9 cellular contexts compared by ENCODE assay signal in genomic region chr16:65120811-65121721, GRCh38. TPM values are rescaled to one million over a fixed set of nuclear protein-coding genes. Genes with fewer than 3 reads are reported as not detected.
A peak's percentile ranks its signal among the peaks of the same experiment; 100 is the strongest.
DNase-seq lines count a peak whose midpoint lies in the region; ATAC-seq and TF ChIP-seq lines count a peak whose summit lies in the region.
"Had no signal": no experiment of that assay in that cellular context is flagged by ENCODE, and none has a peak within 500 bp of the region (broad histone marks: within the 10 kb centered on the region; RNA-seq: fewer than 3 reads in every experiment).

No MANE protein-coding gene starts in this region.

- peaks cover 0 to 14% (median 0%) of the 10 kb centered on the region in 11 experiments; a peak in 3 of 22 replicates for H4K20me1 ChIP-seq in BLaER1 treated with 17β-estradiol and CSF1 and Interleukin-3, amounts not matched to agents 10 nM and 100 nM

- TF ChIP-seq CTCF in WERI-Rb-1 (IDR thresholded peaks at IDR 0.05; ENCODE audit: low read depth, low read length): no peak
- no peak for TF ChIP-seq CTCF in left ventricle myocardium inferior (IDR thresholded peaks at IDR 0.05; ENCODE audit: borderline replicate concordance)

- H3K27ac ChIP-seq in BLaER1 treated with 17β-estradiol and CSF1 and Interleukin-3, amounts not matched to agents 10 nM and 100 nM: peak overlapping the region in 5 of 11 experiments; percentile 3 to 36 (median 21); a peak in 6 of 22 replicates
- H3K27ac ChIP-seq in WERI-Rb-1 (no peak overlapping the region), left ventricle myocardium inferior (replicated peaks) (peak overlapping the region; percentile 86)

- ATAC-seq in HG02973 (IDR thresholded peaks at IDR 0.05; ENCODE audit: unreplicated experiment): no peak
- no peak for ATAC-seq in GM21529 (IDR thresholded peaks at IDR 0.05; ENCODE audit: unreplicated experiment)

- intact Hi-C loops in left ventricle myocardium inferior (cut with micrococcal nuclease) (loop anchor here (10.0 kb wide), 1 partner anchor 194 kb away; no protein-coding TSS in a partner anchor), posterior cingulate gyrus (cut with DNase I) (loop anchor here (5.0 kb wide), 1 partner anchor 1151 kb away; no protein-coding TSS in a partner anchor)

- H3K9me3 ChIP-seq in BLaER1 treated with 17β-estradiol and CSF1 and Interleukin-3, amounts not matched to agents 10 nM and 100 nM (replicated peaks in 1 of 11): peaks cover 21 to 38% (median 25%) of the 10 kb centered on the region in 11 experiments
- H3K9me3 ChIP-seq in WERI-Rb-1 (ENCODE audit: severe bottlenecking) (no peaks in the 10 kb centered on the region), left ventricle myocardium inferior (replicated peaks) (no peaks in the 10 kb centered on the region)

- peaks cover 68 to 81% (median 80%) of the 10 kb centered on the region in 11 experiments for H3K27me3 ChIP-seq in BLaER1 treated with 17β-estradiol and CSF1 and Interleukin-3, amounts not matched to agents 10 nM and 100 nM
- H3K27me3 ChIP-seq in WERI-Rb-1 (ENCODE audit: insufficient read depth, low read depth, severe bottlenecking) (peaks cover 34% of the 10 kb centered on the region), left ventricle myocardium inferior (ENCODE audit: low read depth) (peaks cover 56% of the 10 kb centered on the region)

- peak overlapping the region; percentile 50 to 68 (median 59) for H3K4me3 ChIP-seq in BLaER1 treated with 17β-estradiol and CSF1 and Interleukin-3, amounts not matched to agents 10 nM and 100 nM
- H3K4me3 ChIP-seq in WERI-Rb-1 (ENCODE audit: low read depth, low read length) (peak overlapping the region; percentile 50), left ventricle myocardium inferior (peak overlapping the region; percentile 77)

- peak overlapping the region; percentile 72 to 96 (median 81) for H3K4me2 ChIP-seq in BLaER1 treated with 17β-estradiol and CSF1 and Interleukin-3, amounts not matched to agents 10 nM and 100 nM

- H3K4me1 ChIP-seq in BLaER1 treated with 17β-estradiol and CSF1 and Interleukin-3, amounts not matched to agents 10 nM and 100 nM: peaks cover 7 to 34% (median 12%) of the 10 kb centered on the region in 10 experiments; a peak in 13 of 20 replicates
- H3K4me1 ChIP-seq in left ventricle myocardium inferior: peaks cover 43% of the 10 kb centered on the region

- peak overlapping the region in 10 of 11 experiments; percentile 10 to 64 (median 53); a peak in 16 of 22 replicates for H3K9ac ChIP-seq in BLaER1 treated with 17β-estradiol and CSF1 and Interleukin-3, amounts not matched to agents 10 nM and 100 nM

- no peaks in the 10 kb centered on the region for H3K36me3 ChIP-seq in BLaER1 treated with 17β-estradiol and CSF1 and Interleukin-3, amounts not matched to agents 10 nM and 100 nM
- H3K36me3 ChIP-seq in WERI-Rb-1: no peaks in the 10 kb centered on the region
- H3K36me3 ChIP-seq in left ventricle myocardium inferior: no peaks in the 10 kb centered on the region

- DNase-seq in WERI-Rb-1 (peak; percentile 26), left ventricle myocardium inferior (peak; percentile 20), posterior cingulate gyrus (peak in 9 of 10 donors; percentile 17 to 86 (median 31)), NCI-H1694 (lab: John Stamatoyannopoulos, UW) (no peak)
- no peak for DNase-seq in stimulated activated CD4-positive, alpha-beta T cell treated with anti-CD3 and anti-CD28 coated beads, Interleukin-2, amount 100 ng/mL, for 24 hours

RNA-seq across cellular contexts. Expression of gene CDH11, which starts 0.8 kb away (rescaled TPM):
- total RNA-seq in left ventricle myocardium inferior: 20.9 TPM
- total RNA-seq: T-helper 1 cell treated with Interleukin-12 subunit alpha and Interleukin-12 subunit beta and Interleukin-4 antibody, amounts not matched to agents 30 ng/mL and 1 ng/mL, for 36 hours had no signal

Comparison
In these comparisons a context has a peak if more than half of its experiments do, and no peak if none do; other contexts are left out.
1. DNase-seq: peak in WERI-Rb-1 (single experiment), left ventricle myocardium inferior (single experiment) and posterior cingulate gyrus (9 of 10); none in stimulated activated CD4-positive, alpha-beta T cell treated with anti-CD3 and anti-CD28 coated beads, Interleukin-2, amount 100 ng/mL, for 24 hours (0 of 2) and NCI-H1694 (single experiment).
2. Peak in every context shown above with its lines, with median percentiles within 50 percentile points of each other: H3K4me3 ChIP-seq.